Comparison of ENCODE assay signal across 16 cellular contexts in the genomic region with DNA sequence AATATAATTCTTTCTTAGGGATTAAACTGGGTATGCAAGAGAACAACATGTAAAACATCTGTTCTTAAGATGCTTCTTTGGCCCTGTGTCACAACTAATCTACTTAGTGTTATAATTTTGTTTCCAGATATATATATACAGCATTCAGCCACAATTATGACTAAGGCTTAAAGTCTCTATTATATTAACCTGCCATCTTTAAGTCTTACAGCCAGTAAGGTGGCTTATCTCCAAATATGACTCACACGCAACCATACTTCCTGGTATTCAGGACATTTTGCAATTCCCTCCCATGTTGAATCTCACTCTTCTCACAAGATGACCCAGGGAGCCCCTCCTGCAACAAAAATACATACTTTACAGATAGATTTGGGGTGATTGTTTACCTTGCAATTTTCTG. TPM values are rescaled to one million over a fixed set of nuclear protein-coding genes. Genes with fewer than 3 reads are reported as not detected.
DNase-seq lines count a peak whose midpoint lies in the region; ATAC-seq and TF ChIP-seq lines count a peak whose summit lies in the region.
"Had no signal": no experiment of that assay in that cellular context is flagged by ENCODE, and none has a peak within 500 bp of the region (broad histone marks: within the 10 kb centered on the region; RNA-seq: fewer than 3 reads in every experiment).

No MANE protein-coding gene starts in this region.

- no peak overlapping the region for H3K4me3 Mint-ChIP-seq in activated CD4-positive, alpha-beta T cell treated with anti-CD3 and anti-CD28 coated beads, Interleukin-2, amount 10 ng/mL, durations not matched to agents 24 days and 14 days
- H3K4me3 Mint-ChIP-seq in natural killer cell treated with Interleukin-12 subunit alpha and Interleukin-12 subunit beta and Interleukin-15 and Interleukin-18, amount 100 ng/mL, for 72 hours, result no peak overlapping the region
- H3K4me3 Mint-ChIP-seq: activated CD4-positive, alpha-beta memory T cell treated with anti-CD3 and anti-CD28 coated beads for 36 hours; activated naive CD4-positive, alpha-beta T cell treated with anti-CD3 and anti-CD28 coated beads, Interleukin-2, amount 10 ng/mL, durations not matched to agents 7 days and 5 days; CD14-positive monocyte; T-cell had no signal

- H2AFZ ChIP-seq in hepatocyte, result no peak overlapping the region

- CTCF ChIA-PET in HEK293T (lab: Yijun Ruan, JAX), result interaction anchor here (1.3 kb wide), 1 partner anchor 15 kb away, joined by 4 read pairs; no protein-coding TSS in a partner anchor

- H4K20me1 ChIP-seq in hepatocyte (ENCODE audit: insufficient read depth, poor library complexity, severe bottlenecking), result no peaks in the 10 kb centered on the region

- H3K27ac Mint-ChIP-seq in activated CD4-positive, alpha-beta T cell treated with anti-CD3 and anti-CD28 coated beads, Interleukin-2, amount 10 ng/mL, durations not matched to agents 24 days and 14 days, result no peak overlapping the region
- H3K27ac Mint-ChIP-seq in activated naive CD4-positive, alpha-beta T cell treated with anti-CD3 and anti-CD28 coated beads, Interleukin-2, amount 50 U/mL, for 72 hours, result no peak overlapping the region
- H3K27ac Mint-ChIP-seq in natural killer cell treated with Interleukin-12 subunit alpha and Interleukin-12 subunit beta and Interleukin-15 and Interleukin-18, amount 100 ng/mL, for 72 hours, result no peak overlapping the region
- H3K27ac Mint-ChIP-seq: activated CD4-positive, alpha-beta memory T cell treated with anti-CD3 and anti-CD28 coated beads for 36 hours; activated naive CD4-positive, alpha-beta T cell treated with anti-CD3 and anti-CD28 coated beads, Interleukin-2, amount 10 ng/mL, durations not matched to agents 7 days and 5 days; CD14-positive monocyte; T-cell had no signal

- no peak for TF ChIP-seq CTCF in hepatocyte (IDR thresholded peaks at IDR 0.05; ENCODE audit: poor library complexity)

- WGBS in hepatocyte (ENCODE audit: low lambda C conversion rate, missing lambda C conversion rate), result 83% methylated on average over 1 of the region's 1 CpG

- H3K27me3 Mint-ChIP-seq in activated CD4-positive, alpha-beta T cell treated with anti-CD3 and anti-CD28 coated beads, Interleukin-2, amount 10 ng/mL, durations not matched to agents 24 days and 14 days, result peaks cover 26% of the 10 kb centered on the region
- H3K27me3 Mint-ChIP-seq in natural killer cell treated with Interleukin-12 subunit alpha and Interleukin-12 subunit beta and Interleukin-15 and Interleukin-18, amount 100 ng/mL, for 72 hours, result peaks cover 19 to 29% of the 10 kb centered on the region in 2 donors

- no peaks in the 10 kb centered on the region for H3K9me2 ChIP-seq in hepatocyte (replicated peaks; ENCODE audit: insufficient read depth)

- H3K9me3 ChIP-seq in MG63 (no peaks in the 10 kb centered on the region), hepatocyte (ENCODE audit: low read depth) (no peaks in the 10 kb centered on the region)
- H3K9me3 ChIP-seq: transverse colon had no signal

- H3K4me1 ChIP-seq in hepatocyte (ENCODE audit: insufficient read depth), result no peaks in the 10 kb centered on the region
- H3K4me1 ChIP-seq: transverse colon had no signal

- H3K4me3 ChIP-seq in MG63, result no peak overlapping the region
- no peak overlapping the region for H3K4me3 ChIP-seq in hepatocyte
- H3K4me3 ChIP-seq: transverse colon had no signal

- H3K36me3 ChIP-seq in MG63, result no peaks in the 10 kb centered on the region
- H3K36me3 ChIP-seq in hepatocyte (replicated peaks; ENCODE audit: insufficient read depth, low read depth), result no peaks in the 10 kb centered on the region
- H3K36me3 ChIP-seq: transverse colon had no signal

- H3K9me3 Mint-ChIP-seq in activated CD4-positive, alpha-beta T cell treated with anti-CD3 and anti-CD28 coated beads, Interleukin-2, amount 10 ng/mL, durations not matched to agents 24 days and 14 days, result peaks cover 10% of the 10 kb centered on the region
- H3K9me3 Mint-ChIP-seq in activated naive CD4-positive, alpha-beta T cell treated with anti-CD3 and anti-CD28 coated beads, Interleukin-2, amount 50 U/mL, for 72 hours, result no peaks in the 10 kb centered on the region
- H3K9me3 Mint-ChIP-seq in natural killer cell treated with Interleukin-12 subunit alpha and Interleukin-12 subunit beta and Interleukin-15 and Interleukin-18, amount 100 ng/mL, for 72 hours, result no peaks in the 10 kb centered on the region
- H3K9me3 Mint-ChIP-seq: activated CD4-positive, alpha-beta memory T cell treated with anti-CD3 and anti-CD28 coated beads for 36 hours; activated naive CD4-positive, alpha-beta T cell treated with anti-CD3 and anti-CD28 coated beads, Interleukin-2, amount 10 ng/mL, durations not matched to agents 7 days and 5 days; T-cell had no signal

- H3K27ac ChIP-seq in hepatocyte, result no peak overlapping the region
- H3K27ac ChIP-seq: transverse colon had no signal

- H3K4me2 ChIP-seq in hepatocyte, result no peak overlapping the region

- no peaks in the 10 kb centered on the region for H3K36me3 Mint-ChIP-seq in activated CD4-positive, alpha-beta T cell treated with anti-CD3 and anti-CD28 coated beads, Interleukin-2, amount 10 ng/mL, durations not matched to agents 24 days and 14 days (ENCODE audit: low read depth)
- no peaks in the 10 kb centered on the region for H3K36me3 Mint-ChIP-seq in activated naive CD4-positive, alpha-beta T cell treated with anti-CD3 and anti-CD28 coated beads, Interleukin-2, amount 50 U/mL, for 72 hours
- H3K36me3 Mint-ChIP-seq in natural killer cell treated with Interleukin-12 subunit alpha and Interleukin-12 subunit beta and Interleukin-15 and Interleukin-18, amount 100 ng/mL, for 72 hours, result no peaks in the 10 kb centered on the region
- H3K36me3 Mint-ChIP-seq: activated CD4-positive, alpha-beta memory T cell treated with anti-CD3 and anti-CD28 coated beads for 36 hours; activated naive CD4-positive, alpha-beta T cell treated with anti-CD3 and anti-CD28 coated beads, Interleukin-2, amount 10 ng/mL, durations not matched to agents 7 days and 5 days; CD14-positive monocyte; T-cell had no signal

- intact Hi-C loops in activated CD4-positive, alpha-beta T cell treated with anti-CD3 and anti-CD28 coated beads, Interleukin-2, amount 10 ng/mL, durations not matched to agents 24 days and 14 days (cut with micrococcal nuclease), result loop anchor here (10.0 kb wide), 1 partner anchor 373 kb away; no protein-coding TSS in a partner anchor

- peaks cover 4% of the 10 kb centered on the region for H3K4me1 Mint-ChIP-seq in activated CD4-positive, alpha-beta T cell treated with anti-CD3 and anti-CD28 coated beads, Interleukin-2, amount 10 ng/mL, durations not matched to agents 24 days and 14 days
- no peaks in the 10 kb centered on the region for H3K4me1 Mint-ChIP-seq in natural killer cell treated with Interleukin-12 subunit alpha and Interleukin-12 subunit beta and Interleukin-15 and Interleukin-18, amount 100 ng/mL, for 72 hours (ENCODE audit: low read depth in 2 of 2)
- H3K4me1 Mint-ChIP-seq: activated naive CD4-positive, alpha-beta T cell treated with anti-CD3 and anti-CD28 coated beads, Interleukin-2, amount 10 ng/mL, durations not matched to agents 7 days and 5 days; T-cell had no signal

- H3K27me3 ChIP-seq in MG63 (no peaks in the 10 kb centered on the region; the same call in 1 of the 2 replicates), hepatocyte (peaks cover 15% of the 10 kb centered on the region)

- POLR2A ChIA-PET in HEK293T (lab: Yijun Ruan, JAX), result no interaction called here

- no peak for ATAC-seq in activated naive CD4-positive, alpha-beta T cell treated with anti-CD3 and anti-CD28 coated beads, Interleukin-2, amount 50 U/mL, for 72 hours
- no peak for ATAC-seq in natural killer cell treated with Interleukin-12 subunit alpha and Interleukin-12 subunit beta and Interleukin-15 and Interleukin-18, amount 100 ng/mL, for 72 hours
- ATAC-seq: T-cell had no signal

- H3K79me2 ChIP-seq in hepatocyte, result no peaks in the 10 kb centered on the region

- DNase-seq in COLO829 (ENCODE audit: low spot score), result peak; percentile 40
- peak; percentile 2 for DNase-seq in MG63
- DNase-seq in amniotic stem cell (lab: John Stamatoyannopoulos, UW), result peak; percentile 35
- peak; percentile 49 for DNase-seq in hepatocyte (ENCODE audit: low spot score)
- DNase-seq in activated CD4-positive, alpha-beta T cell treated with anti-CD3 and anti-CD28 coated beads, Interleukin-2, amount 10 ng/mL, durations not matched to agents 24 days and 14 days, result no peak
- DNase-seq in activated naive CD4-positive, alpha-beta T cell treated with anti-CD3 and anti-CD28 coated beads, Interleukin-2, amount 50 U/mL, for 72 hours (ENCODE audit: low spot score in 2 of 2), result no peak
- DNase-seq in HEK293T (ENCODE audit: extremely low spot score), result no peak
- no peak for DNase-seq in natural killer cell treated with Interleukin-12 subunit alpha and Interleukin-12 subunit beta and Interleukin-15 and Interleukin-18, amount 100 ng/mL, for 72 hours (ENCODE audit: low spot score)
- DNase-seq: activated CD4-positive, alpha-beta memory T cell treated with anti-CD3 and anti-CD28 coated beads for 36 hours; activated naive CD4-positive, alpha-beta T cell treated with anti-CD3 and anti-CD28 coated beads, Interleukin-2, amount 10 ng/mL, durations not matched to agents 7 days and 5 days; NCI-H1105 treated with DMSO at 0.1 percent for 48 hours; NCI-H510A; retina; T-cell; transverse colon had no signal

TF ChIP-seq in HEK293T, 16 proteins besides CTCF, POLR2A, EP300 and RAD21:
- TF ChIP-seq SP1 (IDR thresholded peaks at IDR 0.05), result no peak
- no peak for TF ChIP-seq CTBP1 (IDR thresholded peaks at IDR 0.05; ENCODE audit: borderline replicate concordance)
- no peak for TF ChIP-seq FOXM1 (IDR thresholded peaks at IDR 0.05; ENCODE audit: borderline replicate concordance)
- no peak for TF ChIP-seq L3MBTL2 (conservative IDR thresholded peaks at IDR 0.05)
- TF ChIP-seq TARDBP (IDR thresholded peaks at IDR 0.05), result no peak
- no peak for TF ChIP-seq ELF4 (IDR thresholded peaks at IDR 0.05)
- TF ChIP-seq HDGF (IDR thresholded peaks at IDR 0.05; ENCODE audit: borderline replicate concordance), result no peak

RNA-seq across cellular contexts. Expression of a gene that starts 6.6 kb away (rescaled TPM):
- 0.53 and 4.9 TPM in 2 replicates for total RNA-seq in MG63 (2014; rRNA removed; shearing (Covaris generic); ENCODE audit: low replicate concordance)
- 10.0 and 14.2 TPM in 2 replicates for total RNA-seq in hepatocyte
- 2.1 and 3.9 TPM in 2 replicates for polyA plus RNA-seq in hepatocyte
- total RNA-seq in activated CD4-positive, alpha-beta T cell treated with anti-CD3 and anti-CD28 coated beads, Interleukin-2, amount 10 ng/mL, durations not matched to agents 24 days and 14 days, result 16.8 and 17.0 TPM in 2 replicates
- total RNA-seq in activated naive CD4-positive, alpha-beta T cell treated with anti-CD3 and anti-CD28 coated beads, Interleukin-2, amount 50 U/mL, for 72 hours, result 10 to 100 TPM in 1 of 2 donors, 1 to 10 TPM in 1; 7.7 to 12.1 TPM
- total RNA-seq in natural killer cell treated with Interleukin-12 subunit alpha and Interleukin-12 subunit beta and Interleukin-15 and Interleukin-18, amount 100 ng/mL, for 72 hours, result 10 to 100 TPM; 16.0 to 24.5 TPM

Comparison
In these comparisons a context has a peak if more than half of its experiments do, and no peak if none do; other contexts are left out.
1. DNase-seq: peak in COLO829 (single experiment), MG63 (single experiment), amniotic stem cell (single experiment) and hepatocyte (single experiment); none in activated CD4-positive, alpha-beta T cell treated with anti-CD3 and anti-CD28 coated beads, Interleukin-2, amount 10 ng/mL, durations not matched to agents 24 days and 14 days (single experiment), activated naive CD4-positive, alpha-beta T cell treated with anti-CD3 and anti-CD28 coated beads, Interleukin-2, amount 50 U/mL, for 72 hours (0 of 2), HEK293T (single experiment) and natural killer cell treated with Interleukin-12 subunit alpha and Interleukin-12 subunit beta and Interleukin-15 and Interleukin-18, amount 100 ng/mL, for 72 hours (single experiment).